In genomic region chr15:31303434-31304073, GRCh38 we compare ENCODE assay signal across 10 cellular contexts. TPM values are rescaled to one million over a fixed set of nuclear protein-coding genes. Genes with fewer than 3 reads are reported as not detected.
DNase-seq lines count a peak whose midpoint lies in the region; ATAC-seq, FAIRE-seq and TF ChIP-seq lines count a peak whose summit lies in the region.
"Had no signal": no experiment of that assay in that cellular context is flagged by ENCODE, and none has a peak within 500 bp of the region (broad histone marks: within the 10 kb centered on the region; RNA-seq: fewer than 3 reads in every experiment).

No MANE protein-coding gene starts in this region.

- H3K27me3 ChIP-seq in BLaER1 treated with 17β-estradiol and CSF1 and Interleukin-3, amounts not matched to agents 10 nM and 100 nM, result peaks cover 0 to 25% (median 0%) of the 10 kb centered on the region in 11 experiments; a peak in 1 of 22 replicates
- H3K27me3 ChIP-seq in HCT116 (ENCODE audit: insufficient read depth, low read length) (no peaks in the 10 kb centered on the region), bronchial epithelial cell (ENCODE audit: control insufficient read depth, insufficient read depth, low read length) (peaks cover 10% of the 10 kb centered on the region), right lobe of liver (no peaks in the 10 kb centered on the region)

- H3K4me3 ChIP-seq in BLaER1 treated with 17β-estradiol and CSF1 and Interleukin-3, amounts not matched to agents 10 nM and 100 nM, result no peak overlapping the region
- H3K4me3 ChIP-seq in HCT116 (replicated peaks in 1 of 2; ENCODE audit: low read depth in 1 of 2, low read length in 2 of 2), result no peak overlapping the region
- H3K4me3 ChIP-seq in bronchial epithelial cell (ENCODE audit: low read depth, low read length), result no peak overlapping the region
- H3K4me3 ChIP-seq in right lobe of liver, result no peak overlapping the region

- FAIRE-seq in bronchial epithelial cell (lab: Jason Lieb, UNC), result no peak
- FAIRE-seq: HTR-8/SVneo had no signal

- peak overlapping the region; percentile 68 to 97 (median 88) for H3K4me2 ChIP-seq in BLaER1 treated with 17β-estradiol and CSF1 and Interleukin-3, amounts not matched to agents 10 nM and 100 nM
- peak overlapping the region; percentile 7; the same call in 1 of the 2 replicates for H3K4me2 ChIP-seq in HCT116 (ENCODE audit: low read length)

- ATAC-seq in HCT116 (peak; percentile 71), right lobe of liver (peak; percentile 68 to 75 (median 74)), HG02798 (IDR thresholded peaks at IDR 0.05; ENCODE audit: poor library complexity, unreplicated experiment) (no peak)

- no peaks in the 10 kb centered on the region for H3K36me3 ChIP-seq in BLaER1 treated with 17β-estradiol and CSF1 and Interleukin-3, amounts not matched to agents 10 nM and 100 nM
- H3K36me3 ChIP-seq in HCT116 (ENCODE audit: control insufficient read depth in 1 of 2, insufficient read depth in 2 of 2, low read length in 2 of 2) (no peaks in the 10 kb centered on the region), bronchial epithelial cell (ENCODE audit: control insufficient read depth, insufficient read depth, low read length) (no peaks in the 10 kb centered on the region), right lobe of liver (no peaks in the 10 kb centered on the region)

- no peak for TF ChIP-seq RAD21 in HCT116 (IDR thresholded peaks at IDR 0.05; ENCODE audit: low read depth)

- H2AFZ ChIP-seq in HCT116 (ENCODE audit: low read depth, low read length, poor library complexity, severe bottlenecking), result peak overlapping the region; percentile 26

- no TSS peak for BruUV-seq in HCT116 (replicated peaks; lab: Mats Ljungman, UMichigan)

- no peaks in the 10 kb centered on the region for H3K9me3 ChIP-seq in BLaER1 treated with 17β-estradiol and CSF1 and Interleukin-3, amounts not matched to agents 10 nM and 100 nM (replicated peaks in 1 of 11)
- H3K9me3 ChIP-seq in HCT116 (ENCODE audit: control insufficient read depth in 1 of 2, insufficient read depth in 1 of 2, low read depth in 1 of 2, low read length in 2 of 2) (no peaks in the 10 kb centered on the region), right lobe of liver (no peaks in the 10 kb centered on the region)

- no peaks in the 10 kb centered on the region for H3K9me2 ChIP-seq in HCT116 (ENCODE audit: insufficient read depth)

- RAD21 ChIA-PET in HCT116 (lab: Charles Lee; ENCODE audit: low non-redundant PET in 1 of 2, low total read pairs in 2 of 2, uncharacterized antibody in 2 of 2, unreplicated experiment in 2 of 2), result interaction anchor here (0.5 to 1.0 kb wide), 4 partner anchors 24 to 185 kb away, joined by 3 read pairs; no protein-coding TSS in a partner anchor

- TF ChIP-seq POLR2A in HCT116 (IDR thresholded peaks at IDR 0.05; ENCODE audit: borderline replicate concordance, extremely low read depth, insufficient read depth, insufficient read length) (no peak), right lobe of liver (IDR thresholded peaks at IDR 0.05) (no peak)

- WGBS in right lobe of liver (ENCODE audit: insufficient coverage, low coverage, low lambda C conversion rate, missing lambda C conversion rate), result 22% methylated on average over 8 of the region's 8 CpGs

- CTCF ChIA-PET in HCT116 (lab: Charles Lee), result interaction anchor here (1.1 to 1.4 kb wide), 2 partner anchors 23 to 132 kb away, joined by 4 to 9 read pairs; partner anchors contain the start of gene KLF13

- H3K79me2 ChIP-seq in HCT116 (ENCODE audit: insufficient read depth, low read length), result no peaks in the 10 kb centered on the region

- POLR2A ChIA-PET in HCT116 (lab: Charles Lee), result no interaction called here

- H4K20me1 ChIP-seq in BLaER1 treated with 17β-estradiol and CSF1 and Interleukin-3, amounts not matched to agents 10 nM and 100 nM, result no peaks in the 10 kb centered on the region
- H4K20me1 ChIP-seq in HCT116 (ENCODE audit: insufficient read depth), result no peaks in the 10 kb centered on the region

- H3K4me1 ChIP-seq in BLaER1 treated with 17β-estradiol and CSF1 and Interleukin-3, amounts not matched to agents 10 nM and 100 nM, result peaks cover 82 to 100% (median 100%) of the 10 kb centered on the region in 10 experiments
- H3K4me1 ChIP-seq in HCT116 (ENCODE audit: control insufficient read depth in 1 of 2, insufficient read depth in 2 of 2, low read length in 2 of 2), result peaks cover 5 to 10% of the 10 kb centered on the region in 2 experiments; a peak in 3 of 4 replicates
- peaks cover 0 to 41% (median 19%) of the 10 kb centered on the region in 4 donors for H3K4me1 ChIP-seq in right lobe of liver

- TF ChIP-seq CTCF in HCT116 (IDR thresholded peaks at IDR 0.05 in 2 of 3, conservative IDR thresholded peaks at IDR 0.05 in 1 of 3; ENCODE audit: borderline replicate concordance in 1 of 3, insufficient read depth in 1 of 3, low read depth in 2 of 3, low read length in 2 of 3) (no peak), bronchial epithelial cell (IDR thresholded peaks at IDR 0.05; ENCODE audit: insufficient read depth, low read length, severe bottlenecking) (no peak), right lobe of liver (IDR thresholded peaks at IDR 0.05) (no peak)

- no peak for DNase-seq in HCT116 (ENCODE audit: low read depth, low spot score)
- peak; percentile 16 for DNase-seq in bronchial epithelial cell (ENCODE audit: low read depth)
- DNase-seq in right lobe of liver, result peak; percentile 73 to 84 (median 77)
- DNase-seq in NK-92 (lab: John Stamatoyannopoulos, UW; ENCODE audit: unreplicated experiment), result no peak
- DNase-seq in pons (ENCODE audit: low spot score), result no peak
- no peak for DNase-seq in GDM1 (lab: John Stamatoyannopoulos, UW)
- DNase-seq: GF-D8 had no signal

- intact Hi-C loops in HCT116 (cut with micrococcal nuclease) (no loop called here), right lobe of liver (cut with DNase I) (no loop called here)

- peak overlapping the region in 3 of 11 experiments; percentile 71 to 82 (median 80); a peak in 5 of 22 replicates for H3K9ac ChIP-seq in BLaER1 treated with 17β-estradiol and CSF1 and Interleukin-3, amounts not matched to agents 10 nM and 100 nM
- no peak overlapping the region for H3K9ac ChIP-seq in HCT116 (ENCODE audit: low read length)

- H3K27ac ChIP-seq in BLaER1 treated with 17β-estradiol and CSF1 and Interleukin-3, amounts not matched to agents 10 nM and 100 nM, result peak overlapping the region in 8 of 11 experiments; percentile 30 to 91 (median 82); a peak in 14 of 22 replicates
- H3K27ac ChIP-seq in HCT116 (ENCODE audit: low read depth, low read length), result no peak overlapping the region
- H3K27ac ChIP-seq in right lobe of liver, result peak overlapping the region; percentile 51 to 86 (median 60)

TF ChIP-seq in HCT116, 20 proteins besides CTCF, POLR2A, EP300 and RAD21:
- TF ChIP-seq CEBPB (IDR thresholded peaks at IDR 0.05; ENCODE audit: low read depth) (no peak), EGR1 (IDR thresholded peaks at IDR 0.05; ENCODE audit: low read depth) (peak; percentile 47)
TF ChIP-seq in HCT116: peak in this region for 1.

RNA-seq across cellular contexts. Expression of gene KLF13, which starts 23.1 kb away (rescaled TPM):
- total RNA-seq in HCT116 (2021; ENCODE audit: unreplicated experiment) (60.1 TPM), bronchial epithelial cell (58.7 and 62.0 TPM in 2 replicates), right lobe of liver (10 to 100 TPM; 22.7 to 66.2 (median 28.5) TPM)
- 24.0 and 25.9 TPM in 2 replicates for polyA plus RNA-seq in HCT116 (2012)

Comparison
In these comparisons a context has a peak if more than half of its experiments do, and no peak if none do; other contexts are left out.
1. DNase-seq: peak in bronchial epithelial cell (single experiment) and right lobe of liver (3 of 3); none in HCT116 (single experiment), NK-92 (single experiment), pons (single experiment) and GDM1 (single experiment).